Comparison of ENCODE assay signal across 16 cellular contexts in the genomic region with DNA sequence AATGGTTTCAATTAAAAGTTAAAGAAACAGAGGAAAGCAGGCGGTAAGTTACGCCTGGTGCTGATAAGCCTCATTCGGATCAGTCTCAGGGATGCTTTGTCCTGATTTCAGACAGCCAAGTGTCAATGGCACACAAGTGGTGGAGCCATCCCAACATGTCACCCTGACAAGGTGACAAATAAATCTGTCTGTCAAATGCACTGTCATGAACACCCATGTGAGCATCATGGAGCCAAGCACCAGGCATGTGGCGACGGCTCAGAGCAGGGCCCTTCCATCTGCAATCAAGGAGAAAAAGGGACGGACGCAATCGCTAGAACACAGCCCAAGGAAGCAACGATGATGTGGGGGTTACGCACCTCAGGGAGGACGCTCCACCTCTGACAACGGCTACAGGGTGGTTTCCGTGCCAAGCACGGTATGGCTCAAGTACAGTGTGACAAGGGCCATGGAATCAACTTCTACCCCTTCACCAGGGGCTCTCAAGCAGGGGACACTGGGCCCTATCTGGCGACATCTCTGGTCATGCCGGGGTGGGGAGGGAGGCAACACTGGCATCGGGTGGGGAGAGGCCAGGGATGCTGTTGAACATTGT.
DNase-seq lines count a peak whose midpoint lies in the region; ATAC-seq and TF ChIP-seq lines count a peak whose summit lies in the region.
"Had no signal": no experiment of that assay in that cellular context is flagged by ENCODE, and none has a peak within 500 bp of the region (broad histone marks: within the 10 kb centered on the region; RNA-seq: fewer than 3 reads in every experiment).

No MANE protein-coding gene starts in this region.

- H3K4me3 ChIP-seq in dorsolateral prefrontal cortex (peak overlapping the region in 11 of 59 donors; percentile 5 to 46 (median 33)), vagina (no peak overlapping the region)
- H3K4me3 ChIP-seq: GM12878, K562 had no signal

- H3K4me1 Mint-ChIP-seq in immature natural killer cell (peaks cover 97 to 100% of the 10 kb centered on the region in 2 donors), progenitor cell of endocrine pancreas (ENCODE audit: low read depth) (peaks cover 35% of the 10 kb centered on the region)
- H3K4me1 Mint-ChIP-seq in effector memory CD8-positive, alpha-beta T cell (ENCODE audit: low read depth in 2 of 2), result peaks cover 4 to 5% of the 10 kb centered on the region in 2 donors
- H3K4me1 Mint-ChIP-seq: central memory CD8-positive, alpha-beta T cell had no signal

- peaks cover 0 to 8% (median 3%) of the 10 kb centered on the region in 3 donors for H3K27me3 Mint-ChIP-seq in immature natural killer cell (ENCODE audit: low read depth in 3 of 3)
- H3K27me3 Mint-ChIP-seq in progenitor cell of endocrine pancreas, result no peaks in the 10 kb centered on the region
- peaks cover 0 to 35% of the 10 kb centered on the region in 2 donors for H3K27me3 Mint-ChIP-seq in effector memory CD8-positive, alpha-beta T cell
- H3K27me3 Mint-ChIP-seq: CD4-positive, alpha-beta T cell had no signal

- H3K4me3 Mint-ChIP-seq in immature natural killer cell (peak overlapping the region in 4 of 5 donors; percentile 21 to 81 (median 61)), progenitor cell of endocrine pancreas (ENCODE audit: low read depth) (no peak overlapping the region)
- no peak overlapping the region for H3K4me3 Mint-ChIP-seq in effector memory CD8-positive, alpha-beta T cell
- H3K4me3 Mint-ChIP-seq: activated naive CD4-positive, alpha-beta T cell treated with anti-CD3 and anti-CD28 coated beads for 36 hours; CD4-positive, alpha-beta T cell; central memory CD8-positive, alpha-beta T cell had no signal

- no peaks in the 10 kb centered on the region for H3K9me3 ChIP-seq in vagina
- H3K9me3 ChIP-seq: SK-N-SH had no signal

- TF ChIP-seq POLR2A in vagina (IDR thresholded peaks at IDR 0.05), result no peak

- no peaks in the 10 kb centered on the region for H3K27me3 ChIP-seq in dorsolateral prefrontal cortex
- H3K27me3 ChIP-seq in vagina, result no peaks in the 10 kb centered on the region

- intact Hi-C loops in dorsolateral prefrontal cortex (cut with DNase I), result no loop called here
- intact Hi-C loops in vagina (cut with DNase I), result no loop called here

- H3K4me1 ChIP-seq in vagina, result peaks cover 67% of the 10 kb centered on the region

- H3K9me3 Mint-ChIP-seq in immature natural killer cell, result no peaks in the 10 kb centered on the region
- H3K9me3 Mint-ChIP-seq in progenitor cell of endocrine pancreas (ENCODE audit: low read depth), result no peaks in the 10 kb centered on the region
- no peaks in the 10 kb centered on the region for H3K9me3 Mint-ChIP-seq in effector memory CD8-positive, alpha-beta T cell
- H3K9me3 Mint-ChIP-seq: activated naive CD4-positive, alpha-beta T cell treated with anti-CD3 and anti-CD28 coated beads for 36 hours; CD4-positive, alpha-beta T cell; central memory CD8-positive, alpha-beta T cell had no signal

- no peaks in the 10 kb centered on the region for H3K36me3 ChIP-seq in vagina

- no peak for ATAC-seq in effector memory CD8-positive, alpha-beta T cell (replicated peaks)
- ATAC-seq: GM12878, K562 had no signal

- DNase-seq in dorsolateral prefrontal cortex (peak in 3 of 10 donors; percentile 15 to 26 (median 25)), immature natural killer cell (no peak), progenitor cell of endocrine pancreas (ENCODE audit: low spot score, unreplicated experiment) (no peak), vagina (ENCODE audit: extremely low spot score in 2 of 2) (no peak), NCI-H1694 (lab: John Stamatoyannopoulos, UW) (no peak), superior temporal gyrus (ENCODE audit: extremely low spot score) (no peak)
- no peak for DNase-seq in effector memory CD8-positive, alpha-beta T cell
- DNase-seq: activated naive CD4-positive, alpha-beta T cell treated with anti-CD3 and anti-CD28 coated beads for 36 hours; CD4-positive, alpha-beta T cell; mammary epithelial cell; NCI-H1105; NCI-H345 had no signal

- H3K27ac ChIP-seq in dorsolateral prefrontal cortex (peak overlapping the region in 31 of 59 donors; percentile 5 to 81 (median 56)), vagina (peak overlapping the region; percentile 68)

- no peak for TF ChIP-seq CTCF in dorsolateral prefrontal cortex (IDR thresholded peaks at IDR 0.05 in 54 of 56, conservative IDR thresholded peaks at IDR 0.05 in 2 of 56; ENCODE audit: low read depth in 1 of 56, partially characterized antibody in 56 of 56)
- no peak for TF ChIP-seq CTCF in progenitor cell of endocrine pancreas (IDR thresholded peaks at IDR 0.05; ENCODE audit: unreplicated experiment)
- no peak for TF ChIP-seq CTCF in vagina (IDR thresholded peaks at IDR 0.05)

- H3K36me3 Mint-ChIP-seq in immature natural killer cell, result no peaks in the 10 kb centered on the region
- peaks cover 5% of the 10 kb centered on the region for H3K36me3 Mint-ChIP-seq in progenitor cell of endocrine pancreas (ENCODE audit: insufficient read depth)
- no peaks in the 10 kb centered on the region for H3K36me3 Mint-ChIP-seq in effector memory CD8-positive, alpha-beta T cell (ENCODE audit: insufficient read depth)

- H3K27ac Mint-ChIP-seq in immature natural killer cell (peak overlapping the region; percentile 19 to 91 (median 85)), progenitor cell of endocrine pancreas (peak overlapping the region; percentile 71)
- peak overlapping the region in 1 of 2 donors; percentile 26 for H3K27ac Mint-ChIP-seq in effector memory CD8-positive, alpha-beta T cell
- H3K27ac Mint-ChIP-seq: activated naive CD4-positive, alpha-beta T cell treated with anti-CD3 and anti-CD28 coated beads for 36 hours; CD4-positive, alpha-beta T cell had no signal

Comparison
In these comparisons a context has a peak if more than half of its experiments do, and no peak if none do; other contexts are left out.
1. H3K4me3 Mint-ChIP-seq: peak in immature natural killer cell (4 of 5); none in progenitor cell of endocrine pancreas (single experiment) and effector memory CD8-positive, alpha-beta T cell (0 of 2).